In the genomic region with DNA sequence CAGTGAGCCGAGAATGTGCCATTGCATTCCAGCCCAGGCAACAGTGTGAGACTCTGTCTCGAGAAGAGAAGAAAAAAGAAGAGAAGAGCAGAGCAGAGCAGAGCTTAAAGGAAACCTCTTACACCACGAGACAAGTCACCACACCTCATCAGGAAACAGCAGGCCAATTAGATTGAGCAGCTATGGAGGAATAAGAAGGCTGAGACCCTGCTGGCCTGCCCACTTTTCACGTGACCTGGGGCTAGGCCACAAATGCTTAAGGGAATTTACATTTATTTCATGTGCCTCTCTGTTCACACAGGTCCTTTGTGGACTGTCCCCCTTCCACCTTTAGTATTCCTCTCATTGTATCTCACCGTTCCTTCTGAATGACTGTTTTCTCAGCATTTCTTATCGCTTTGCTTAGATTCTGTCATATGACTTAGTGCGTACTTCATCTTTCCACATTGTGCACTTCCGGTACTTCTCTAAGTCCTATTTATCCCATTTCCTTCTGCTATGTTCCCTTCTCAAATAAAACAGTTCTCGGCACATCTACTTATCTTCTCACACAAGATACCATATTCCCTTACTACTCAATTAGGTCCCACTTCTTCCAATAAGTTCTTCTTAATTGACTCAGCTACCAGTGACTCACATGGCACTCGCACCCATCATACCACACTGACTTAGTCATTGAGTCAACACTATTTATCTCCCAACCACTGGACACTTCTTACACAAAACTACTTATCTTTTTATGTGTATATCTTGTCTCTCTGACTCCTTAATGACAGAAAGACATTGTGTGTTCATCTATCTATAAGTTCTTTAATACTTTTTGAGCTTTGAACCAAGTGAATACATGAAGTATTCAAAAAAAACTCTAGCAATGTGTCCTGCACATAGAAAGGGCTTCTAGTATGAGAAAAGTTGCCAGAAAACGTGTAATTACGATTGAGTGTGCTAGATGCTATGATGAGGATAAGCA, we compare ENCODE assay signal across 10 cellular contexts. TPM values are rescaled to one million over a fixed set of nuclear protein-coding genes. Genes with fewer than 3 reads are reported as not detected.
A peak's percentile ranks its signal among the peaks of the same experiment; 100 is the strongest.
DNase-seq lines count a peak whose midpoint lies in the region; ATAC-seq and TF ChIP-seq lines count a peak whose summit lies in the region.
"Had no signal": no experiment of that assay in that cellular context is flagged by ENCODE, and none has a peak within 500 bp of the region (broad histone marks: within the 10 kb centered on the region; RNA-seq: fewer than 3 reads in every experiment).

No MANE protein-coding gene starts in this region.

- H3K27me3 ChIP-seq in esophagus (ENCODE audit: control insufficient read depth in 1 of 2, insufficient read depth in 2 of 2, low read length in 2 of 2), result no peaks in the 10 kb centered on the region
- H3K27me3 ChIP-seq in H9 (ENCODE audit: insufficient read depth, low read length), result no peaks in the 10 kb centered on the region
- H3K27me3 ChIP-seq in esophagus muscularis mucosa, result no peaks in the 10 kb centered on the region
- H3K27me3 ChIP-seq: BLaER1, heart left ventricle had no signal

- TF ChIP-seq EP300 in esophagus muscularis mucosa (IDR thresholded peaks at IDR 0.05), result no peak

- H3K27me3 Mint-ChIP-seq in activated CD4-positive, alpha-beta T cell treated with anti-CD3 and anti-CD28 coated beads for 36 hours, result no peaks in the 10 kb centered on the region
- no peaks in the 10 kb centered on the region for H3K27me3 Mint-ChIP-seq in T-helper 1 cell treated with Interleukin-12 subunit alpha and Interleukin-12 subunit beta and Interleukin-4 antibody, amounts not matched to agents 30 μg/mL and 1 μg/mL, for 36 hours (ENCODE audit: low read depth)
- no peaks in the 10 kb centered on the region for H3K27me3 Mint-ChIP-seq in H9 (ENCODE audit: low read depth)

- H2BK5ac ChIP-seq in H9 (ENCODE audit: insufficient read length, low read length), result no peak overlapping the region

- peaks cover 28% of the 10 kb centered on the region for H3K4me1 Mint-ChIP-seq in activated CD4-positive, alpha-beta T cell treated with anti-CD3 and anti-CD28 coated beads for 36 hours
- H3K4me1 Mint-ChIP-seq in T-helper 1 cell treated with Interleukin-12 subunit alpha and Interleukin-12 subunit beta and Interleukin-4 antibody, amounts not matched to agents 30 μg/mL and 1 μg/mL, for 36 hours (ENCODE audit: low read depth), result peaks cover 14% of the 10 kb centered on the region
- H3K4me1 Mint-ChIP-seq in H9, result no peaks in the 10 kb centered on the region

- H4K91ac ChIP-seq in H9 (ENCODE audit: insufficient read length, low read depth, low read length), result no peak overlapping the region

- no peaks in the 10 kb centered on the region for H3K23me2 ChIP-seq in H9 (ENCODE audit: insufficient read length, low read depth, low read length, poor library complexity, severe bottlenecking)

- H3K4me1 ChIP-seq in esophagus (ENCODE audit: control insufficient read depth in 2 of 2, insufficient read depth in 2 of 2, low read length in 1 of 2), result peaks cover 0 to 2% of the 10 kb centered on the region in 2 donors
- no peaks in the 10 kb centered on the region for H3K4me1 ChIP-seq in H9 (ENCODE audit: insufficient read depth, low read length)
- peaks cover 0 to 8% (median 0%) of the 10 kb centered on the region in 4 donors for H3K4me1 ChIP-seq in esophagus muscularis mucosa
- H3K4me1 ChIP-seq: BLaER1 had no signal

- 72 to 73% methylated on average over 12 of the region's 12 CpGs for WGBS in esophagus, 2 donors
- WGBS in H9 (ENCODE audit: extremely low coverage, insufficient read length, low lambda C conversion rate), result no CpG with 5 or more reads among the region's 12 CpGs
- WGBS in esophagus muscularis mucosa, result 77% methylated on average over 12 of the region's 12 CpGs

- peak; percentile 98 for ATAC-seq in activated CD4-positive, alpha-beta T cell treated with anti-CD3 and anti-CD28 coated beads for 36 hours
- ATAC-seq in GM19395 (IDR thresholded peaks at IDR 0.05; ENCODE audit: unreplicated experiment), result no peak

- no peak overlapping the region for H3T11ph ChIP-seq in H9 (ENCODE audit: low read length)

- H3K36me3 ChIP-seq in esophagus (ENCODE audit: control insufficient read depth in 2 of 2, insufficient read depth in 2 of 2, low read length in 1 of 2), result no peaks in the 10 kb centered on the region
- H3K36me3 ChIP-seq in esophagus muscularis mucosa, result peaks cover 0 to 6% (median 3%) of the 10 kb centered on the region in 4 donors

- no peak overlapping the region for H2BK20ac ChIP-seq in H9 (ENCODE audit: low read depth, low read length, poor library complexity, severe bottlenecking)

- H3K79me2 ChIP-seq in H9 (ENCODE audit: insufficient read depth, low read length), result no peaks in the 10 kb centered on the region

- H3K4ac ChIP-seq in H9 (ENCODE audit: low read depth, low read length), result no peak overlapping the region

- peak; percentile 48 for DNase-seq in activated CD4-positive, alpha-beta T cell treated with anti-CD3 and anti-CD28 coated beads for 36 hours
- DNase-seq in activated CD4-positive, alpha-beta T cell treated with anti-CD3 and anti-CD28 coated beads, Interleukin-2, amount 50 U/mL, for 1 hour, result no peak
- DNase-seq in smooth muscle cell of the brain vasculature (ENCODE audit: low read depth, low spot score), result peak; percentile 15
- no peak for DNase-seq in H9
- no peak for DNase-seq in esophagus muscularis mucosa (ENCODE audit: extremely low spot score)

- H3K4me3 ChIP-seq in esophagus (ENCODE audit: low read depth in 1 of 2, low read length in 2 of 2) (no peak overlapping the region), esophagus muscularis mucosa (no peak overlapping the region)
- H3K4me3 ChIP-seq: BLaER1, heart left ventricle had no signal

- H3K14ac ChIP-seq in H9 (ENCODE audit: insufficient read depth, low read length), result no peak overlapping the region

- TF ChIP-seq POLR2A in esophagus muscularis mucosa (IDR thresholded peaks at IDR 0.05; ENCODE audit: low read depth), result no peak

- no peak overlapping the region for H3K18ac ChIP-seq in H9 (ENCODE audit: insufficient read length, low read depth, low read length)

- peaks cover 14% of the 10 kb centered on the region for H3K36me3 Mint-ChIP-seq in activated CD4-positive, alpha-beta T cell treated with anti-CD3 and anti-CD28 coated beads for 36 hours (ENCODE audit: low read depth)
- peaks cover 19% of the 10 kb centered on the region for H3K36me3 Mint-ChIP-seq in T-helper 1 cell treated with Interleukin-12 subunit alpha and Interleukin-12 subunit beta and Interleukin-4 antibody, amounts not matched to agents 30 μg/mL and 1 μg/mL, for 36 hours (ENCODE audit: low read depth)
- H3K36me3 Mint-ChIP-seq in H9 (ENCODE audit: insufficient read depth in 1 of 3, low read depth in 3 of 3), result peaks cover 5 to 30% (median 14%) of the 10 kb centered on the region in 3 experiments; a peak in 6 of 7 replicates

- intact Hi-C loops in activated CD4-positive, alpha-beta T cell treated with anti-CD3 and anti-CD28 coated beads for 36 hours (cut with DNase I, micrococcal nuclease), result loop anchor here (1.0 to 10.0 kb wide), 4 partner anchors 11 to 65 kb away; partner anchors contain the start of gene CUL4B (in 1 of the 2)
- intact Hi-C loops in esophagus muscularis mucosa (cut with DNase I), result no loop called here

- H4K5ac ChIP-seq in H9 (ENCODE audit: insufficient read length, low read depth, low read length), result no peak overlapping the region

- peak overlapping the region; percentile 16 for H3K27ac Mint-ChIP-seq in activated CD4-positive, alpha-beta T cell treated with anti-CD3 and anti-CD28 coated beads for 36 hours
- H3K27ac Mint-ChIP-seq in T-helper 1 cell treated with Interleukin-12 subunit alpha and Interleukin-12 subunit beta and Interleukin-4 antibody, amounts not matched to agents 30 μg/mL and 1 μg/mL, for 36 hours, result peak overlapping the region; percentile 14
- peak overlapping the region in 1 of 3 experiments; percentile 53; a peak in 1 of 7 replicates for H3K27ac Mint-ChIP-seq in H9

- no peak for TF ChIP-seq CTCF in H9 (conservative IDR thresholded peaks at IDR 0.05)
- TF ChIP-seq CTCF in esophagus muscularis mucosa (IDR thresholded peaks at IDR 0.05), result no peak

- no peaks in the 10 kb centered on the region for H3K9me3 Mint-ChIP-seq in activated CD4-positive, alpha-beta T cell treated with anti-CD3 and anti-CD28 coated beads for 36 hours (ENCODE audit: low read depth)
- H3K9me3 Mint-ChIP-seq in T-helper 1 cell treated with Interleukin-12 subunit alpha and Interleukin-12 subunit beta and Interleukin-4 antibody, amounts not matched to agents 30 μg/mL and 1 μg/mL, for 36 hours, result no peaks in the 10 kb centered on the region
- peaks cover 50 to 54% of the 10 kb centered on the region in 2 experiments for H3K9me3 Mint-ChIP-seq in H9

- no peak overlapping the region for H3K56ac ChIP-seq in H9 (ENCODE audit: insufficient read length, low read depth, low read length)

- no peak overlapping the region for H3K4me3 Mint-ChIP-seq in activated CD4-positive, alpha-beta T cell treated with anti-CD3 and anti-CD28 coated beads for 36 hours
- H3K4me3 Mint-ChIP-seq in T-helper 1 cell treated with Interleukin-12 subunit alpha and Interleukin-12 subunit beta and Interleukin-4 antibody, amounts not matched to agents 30 μg/mL and 1 μg/mL, for 36 hours, result no peak overlapping the region
- H3K4me3 Mint-ChIP-seq in H9, result no peak overlapping the region

- no peak overlapping the region for H2AFZ ChIP-seq in H9 (ENCODE audit: low read length)

- no peak overlapping the region for H3K9ac ChIP-seq in H9 (ENCODE audit: extremely low read depth, insufficient read length, low read length)
- H3K9ac ChIP-seq: BLaER1 had no signal

- POLR2A ChIA-PET in activated CD4-positive, alpha-beta T cell treated with anti-CD3 and anti-CD28 coated beads for 36 hours (lab: Charles Lee), result no interaction called here

- no peak overlapping the region for H4K8ac ChIP-seq in H9 (replicated peaks; ENCODE audit: insufficient read length, low read depth, low read length)

- H2BK12ac ChIP-seq in H9 (ENCODE audit: insufficient read length, low read depth, low read length), result no peak overlapping the region

- H2BK15ac ChIP-seq in H9 (ENCODE audit: low read depth, low read length), result no peak overlapping the region

- CTCF ChIA-PET in activated CD4-positive, alpha-beta T cell treated with anti-CD3 and anti-CD28 coated beads for 36 hours (lab: Charles Lee), result no interaction called here

- peak overlapping the region; percentile 23 to 42 for H3K27ac ChIP-seq in esophagus (ENCODE audit: low read depth in 2 of 2, low read length in 1 of 2)
- no peak overlapping the region for H3K27ac ChIP-seq in H9 (ENCODE audit: insufficient read length, low read depth, low read length)
- H3K27ac ChIP-seq in esophagus muscularis mucosa (replicated peaks in 1 of 4), result peak overlapping the region in 1 of 4 donors; percentile 23
- H3K27ac ChIP-seq: BLaER1 had no signal

- no peaks in the 10 kb centered on the region for H4K20me1 ChIP-seq in H9 (ENCODE audit: control insufficient read depth, insufficient read depth, insufficient read length)
- H4K20me1 ChIP-seq: BLaER1 had no signal

- H3K9me3 ChIP-seq in esophagus (ENCODE audit: control insufficient read depth in 2 of 2, insufficient read depth in 1 of 2, low read depth in 1 of 2, low read length in 1 of 2), result no peaks in the 10 kb centered on the region
- H3K9me3 ChIP-seq in H9 (ENCODE audit: control insufficient read depth, low read depth, low read length), result peaks cover 13% of the 10 kb centered on the region
- no peaks in the 10 kb centered on the region for H3K9me3 ChIP-seq in esophagus muscularis mucosa
- H3K9me3 ChIP-seq: BLaER1, heart left ventricle had no signal

- H3K79me1 ChIP-seq in H9 (ENCODE audit: insufficient read depth, low read depth, low read length, poor library complexity, severe bottlenecking), result no peaks in the 10 kb centered on the region

- H3K23ac ChIP-seq in H9 (ENCODE audit: insufficient read length, low read depth, low read length), result no peak overlapping the region

- H3K4me2 ChIP-seq in H9 (ENCODE audit: insufficient read depth, insufficient read length, low read length), result no peak overlapping the region
- H3K4me2 ChIP-seq: BLaER1 had no signal

- no peak overlapping the region for H2AK5ac ChIP-seq in H9 (ENCODE audit: insufficient read length, low read length)

- H2BK120ac ChIP-seq in H9 (ENCODE audit: low read depth, low read length, poor library complexity, severe bottlenecking), result no peak overlapping the region

RNA-seq across cellular contexts. Expression of gene CUL4B, which starts 11.0 kb away (rescaled TPM):
- 10 to 100 TPM; 49.2 to 49.6 TPM for total RNA-seq in activated CD4-positive, alpha-beta T cell treated with anti-CD3 and anti-CD28 coated beads for 36 hours
- 10 to 100 TPM; 16.7 to 24.2 TPM for polyA plus RNA-seq in esophagus
- total RNA-seq in H9 (2021) (44.9 and 48.4 TPM in 2 replicates), esophagus muscularis mucosa (10 to 100 TPM; 31.5 to 45.7 (median 39.6) TPM)

RNA-seq across cellular contexts. Expression of gene MCTS1, which starts 54.1 kb away (rescaled TPM):
- total RNA-seq in activated CD4-positive, alpha-beta T cell treated with anti-CD3 and anti-CD28 coated beads for 36 hours, result 10 to 100 TPM; 47.8 to 73.3 TPM
- 10 to 100 TPM; 32.5 to 49.2 TPM for polyA plus RNA-seq in esophagus
- 27.7 and 28.9 TPM in 2 replicates for total RNA-seq in H9 (2021)
- 10 to 100 TPM; 11.6 to 17.5 (median 15.0) TPM for total RNA-seq in esophagus muscularis mucosa

Comparison
In these comparisons a context has a peak if more than half of its experiments do, and no peak if none do; other contexts are left out.
1. DNase-seq: peak in activated CD4-positive, alpha-beta T cell treated with anti-CD3 and anti-CD28 coated beads for 36 hours (single experiment) and smooth muscle cell of the brain vasculature (single experiment); none in activated CD4-positive, alpha-beta T cell treated with anti-CD3 and anti-CD28 coated beads, Interleukin-2, amount 50 U/mL, for 1 hour (single experiment), H9 (single experiment) and esophagus muscularis mucosa (single experiment).